Comparison of ENCODE assay signal across 19 cellular contexts in genomic region chr1:109495738-109496137, GRCh38. TPM values are rescaled to one million over a fixed set of nuclear protein-coding genes. Genes with fewer than 3 reads are reported as not detected.
A peak's percentile ranks its signal among the peaks of the same experiment; 100 is the strongest.
DNase-seq lines count a peak whose midpoint lies in the region; ATAC-seq and TF ChIP-seq lines count a peak whose summit lies in the region.
"Had no signal": no experiment of that assay in that cellular context is flagged by ENCODE, and none has a peak within 500 bp of the region (broad histone marks: within the 10 kb centered on the region; RNA-seq: fewer than 3 reads in every experiment).

No MANE protein-coding gene starts in this region.

- no peak overlapping the region for H3K27ac ChIP-seq in BLaER1 treated with 17β-estradiol and CSF1 and Interleukin-3, amounts not matched to agents 10 nM and 100 nM
- H3K27ac ChIP-seq in CD8-positive, alpha-beta memory T cell (ENCODE audit: low read depth, low read length): no peak overlapping the region
- H3K27ac ChIP-seq in naive thymus-derived CD4-positive, alpha-beta T cell (ENCODE audit: low read depth, low read length): peak overlapping the region; percentile 30
- no peak overlapping the region for H3K27ac ChIP-seq in WERI-Rb-1
- H3K27ac ChIP-seq: sigmoid colon, uterus had no signal

- H3K27me3 ChIP-seq in BLaER1 treated with 17β-estradiol and CSF1 and Interleukin-3, amounts not matched to agents 10 nM and 100 nM: no peaks in the 10 kb centered on the region
- no peaks in the 10 kb centered on the region for H3K27me3 ChIP-seq in CD8-positive, alpha-beta memory T cell (ENCODE audit: insufficient read depth, low read length, poor library complexity, severe bottlenecking)
- no peaks in the 10 kb centered on the region for H3K27me3 ChIP-seq in naive thymus-derived CD4-positive, alpha-beta T cell (ENCODE audit: control insufficient read depth in 2 of 2, insufficient read depth in 2 of 2, low read length in 2 of 2)
- H3K27me3 ChIP-seq in WERI-Rb-1 (ENCODE audit: insufficient read depth, low read depth, severe bottlenecking): no peaks in the 10 kb centered on the region
- H3K27me3 ChIP-seq: sigmoid colon, uterus had no signal

- no peaks in the 10 kb centered on the region for H3K9me3 ChIP-seq in BLaER1 treated with 17β-estradiol and CSF1 and Interleukin-3, amounts not matched to agents 10 nM and 100 nM (replicated peaks in 1 of 11)
- no peaks in the 10 kb centered on the region for H3K9me3 ChIP-seq in CD8-positive, alpha-beta memory T cell (ENCODE audit: low read length)
- H3K9me3 ChIP-seq in naive thymus-derived CD4-positive, alpha-beta T cell (ENCODE audit: control insufficient read depth in 2 of 3, low read length in 3 of 3): no peaks in the 10 kb centered on the region
- no peaks in the 10 kb centered on the region for H3K9me3 ChIP-seq in WERI-Rb-1 (ENCODE audit: severe bottlenecking)
- H3K9me3 ChIP-seq: sigmoid colon, uterus had no signal

- no peaks in the 10 kb centered on the region for H3K27me3 Mint-ChIP-seq in CD8-positive, alpha-beta memory T cell
- no peaks in the 10 kb centered on the region for H3K27me3 Mint-ChIP-seq in naive thymus-derived CD4-positive, alpha-beta T cell

- intact Hi-C loops in naive thymus-derived CD4-positive, alpha-beta T cell (cut with micrococcal nuclease): loop anchor here in 1 of 2 donors (2.0 kb wide), 2 partner anchors 125 to 539 kb away; partner anchors contain the start of gene STRIP1

- peaks cover 65 to 83% (median 75%) of the 10 kb centered on the region in 10 experiments for H3K4me1 ChIP-seq in BLaER1 treated with 17β-estradiol and CSF1 and Interleukin-3, amounts not matched to agents 10 nM and 100 nM
- H3K4me1 ChIP-seq in CD8-positive, alpha-beta memory T cell (ENCODE audit: insufficient read depth, low read length): peaks cover 71% of the 10 kb centered on the region
- peaks cover 48 to 72% of the 10 kb centered on the region in 2 donors for H3K4me1 ChIP-seq in naive thymus-derived CD4-positive, alpha-beta T cell (ENCODE audit: control insufficient read depth in 2 of 2, insufficient read depth in 2 of 2, low read length in 2 of 2)

- H3K4me2 ChIP-seq in BLaER1 treated with 17β-estradiol and CSF1 and Interleukin-3, amounts not matched to agents 10 nM and 100 nM: peak overlapping the region; percentile 68 to 98 (median 87); a peak in 17 of 22 replicates

- peak overlapping the region in 4 of 11 experiments; percentile 18 to 86 (median 68); a peak in 5 of 22 replicates for H3K9ac ChIP-seq in BLaER1 treated with 17β-estradiol and CSF1 and Interleukin-3, amounts not matched to agents 10 nM and 100 nM

- CTCF ChIA-PET in CD8-positive, alpha-beta memory T cell (lab: Charles Lee): interaction anchor here (0.9 to 32.5 kb wide), 4 partner anchors 12 to 38 kb away, joined by 3 to 1339 read pairs (median 203); partner anchors contain the start of genes AMIGO1, ATXN7L2 and GPR61
- CTCF ChIA-PET in naive thymus-derived CD4-positive, alpha-beta T cell (lab: Charles Lee): interaction anchor here (21.7 to 32.6 kb wide), 3 partner anchors 3 to 41 kb away, joined by 417 to 1240 read pairs (median 417); partner anchors contain the start of genes AMIGO1, ATXN7L2, CYB561D1 and GPR61

- H4K20me1 ChIP-seq in BLaER1 treated with 17β-estradiol and CSF1 and Interleukin-3, amounts not matched to agents 10 nM and 100 nM: peaks cover 9 to 83% (median 61%) of the 10 kb centered on the region in 11 experiments; a peak in 19 of 22 replicates

- no peak for ATAC-seq in activated naive CD4-positive, alpha-beta T cell treated with anti-CD3 and anti-CD28 coated beads, Interleukin-2, amount 50 U/mL, for 72 hours
- no peak for ATAC-seq in naive thymus-derived CD4-positive, alpha-beta T cell
- ATAC-seq in GM19397 (IDR thresholded peaks at IDR 0.05; ENCODE audit: unreplicated experiment): no peak
- ATAC-seq: activated CD4-positive, CD25-positive, alpha-beta regulatory T cell treated with anti-CD3 and anti-CD28 coated beads, Interleukin-2, amount 50 U/mL, for 24 hours; HepG2 had no signal

- H3K36me3 ChIP-seq in BLaER1 treated with 17β-estradiol and CSF1 and Interleukin-3, amounts not matched to agents 10 nM and 100 nM: peaks cover 34 to 79% (median 56%) of the 10 kb centered on the region in 11 experiments
- peaks cover 32% of the 10 kb centered on the region for H3K36me3 ChIP-seq in CD8-positive, alpha-beta memory T cell (ENCODE audit: insufficient read depth, low read length)
- peaks cover 0 to 29% (median 0%) of the 10 kb centered on the region in 3 experiments for H3K36me3 ChIP-seq in naive thymus-derived CD4-positive, alpha-beta T cell (ENCODE audit: control insufficient read depth in 2 of 3, insufficient read depth in 3 of 3, low read length in 3 of 3)
- H3K36me3 ChIP-seq in WERI-Rb-1: peaks cover 31% of the 10 kb centered on the region
- H3K36me3 ChIP-seq: uterus had no signal

- H3K27ac Mint-ChIP-seq in CD8-positive, alpha-beta memory T cell: peak overlapping the region in 5 of 8 donors; percentile 24 to 95 (median 87)
- H3K27ac Mint-ChIP-seq in activated naive CD4-positive, alpha-beta T cell treated with anti-CD3 and anti-CD28 coated beads, Interleukin-2, amount 50 U/mL, for 72 hours: peak overlapping the region; percentile 67 to 88
- H3K27ac Mint-ChIP-seq in naive thymus-derived CD4-positive, alpha-beta T cell: peak overlapping the region in 7 of 9 donors; percentile 28 to 98 (median 92)

- peak overlapping the region; percentile 46 to 98 (median 95) for H3K4me3 Mint-ChIP-seq in CD8-positive, alpha-beta memory T cell
- peak overlapping the region; percentile 90 to 98 (median 94) for H3K4me3 Mint-ChIP-seq in naive thymus-derived CD4-positive, alpha-beta T cell

- peaks cover 53 to 76% (median 65%) of the 10 kb centered on the region in 3 donors for H3K4me1 Mint-ChIP-seq in CD8-positive, alpha-beta memory T cell
- H3K4me1 Mint-ChIP-seq in naive thymus-derived CD4-positive, alpha-beta T cell: peaks cover 52 to 72% (median 66%) of the 10 kb centered on the region in 7 donors

- no peak for DNase-seq in CD8-positive, alpha-beta memory T cell
- DNase-seq in activated naive CD4-positive, alpha-beta T cell treated with anti-CD3 and anti-CD28 coated beads, Interleukin-2, amount 50 U/mL, for 72 hours (ENCODE audit: low spot score in 2 of 2): no peak
- DNase-seq in naive thymus-derived CD4-positive, alpha-beta T cell: no peak
- no peak for DNase-seq in HK-2 (ENCODE audit: unreplicated experiment)
- DNase-seq in WERI-Rb-1: no peak
- DNase-seq: activated gamma-delta T cell treated with Interleukin-2 at 50 U/mL for 16 hours; DMS79 treated with DMSO at 0.1 percent for 48 hours; mammary epithelial cell; NCI-H2107; NCI-H748 treated with DMSO at 0.1 percent for 48 hours; nucleus accumbens; sigmoid colon; stimulated activated CD4-positive, alpha-beta T cell treated with anti-CD3 and anti-CD28 coated beads, Interleukin-4, amount 100 ng/mL, for 4 hours; uterus had no signal

- H3K9me3 Mint-ChIP-seq in CD8-positive, alpha-beta memory T cell: no peaks in the 10 kb centered on the region
- H3K9me3 Mint-ChIP-seq in activated naive CD4-positive, alpha-beta T cell treated with anti-CD3 and anti-CD28 coated beads, Interleukin-2, amount 50 U/mL, for 72 hours: no peaks in the 10 kb centered on the region
- H3K9me3 Mint-ChIP-seq in naive thymus-derived CD4-positive, alpha-beta T cell: no peaks in the 10 kb centered on the region

- TF ChIP-seq CTCF in WERI-Rb-1 (IDR thresholded peaks at IDR 0.05; ENCODE audit: low read depth, low read length): no peak

- POLR2A ChIA-PET in CD8-positive, alpha-beta memory T cell (lab: Charles Lee): no interaction called here
- POLR2A ChIA-PET in naive thymus-derived CD4-positive, alpha-beta T cell (lab: Charles Lee): interaction anchor here (0.7 to 29.8 kb wide), 4 partner anchors 1 to 96 kb away, joined by 3 to 520 read pairs (median 478); partner anchors contain the start of genes AMIGO1, ATXN7L2 and CYB561D1

- peaks cover 5 to 50% (median 9%) of the 10 kb centered on the region in 3 donors for H3K36me3 Mint-ChIP-seq in CD8-positive, alpha-beta memory T cell
- peaks cover 7 to 17% of the 10 kb centered on the region in 2 donors for H3K36me3 Mint-ChIP-seq in activated naive CD4-positive, alpha-beta T cell treated with anti-CD3 and anti-CD28 coated beads, Interleukin-2, amount 50 U/mL, for 72 hours
- H3K36me3 Mint-ChIP-seq in naive thymus-derived CD4-positive, alpha-beta T cell: peaks cover 9 to 26% (median 11%) of the 10 kb centered on the region in 5 donors

- no peak overlapping the region for H3K4me3 ChIP-seq in BLaER1 treated with 17β-estradiol and CSF1 and Interleukin-3, amounts not matched to agents 10 nM and 100 nM
- H3K4me3 ChIP-seq in CD8-positive, alpha-beta memory T cell (ENCODE audit: low read length): peak overlapping the region; percentile 87
- no peak overlapping the region for H3K4me3 ChIP-seq in naive thymus-derived CD4-positive, alpha-beta T cell (ENCODE audit: low read length)
- no peak overlapping the region for H3K4me3 ChIP-seq in WERI-Rb-1 (ENCODE audit: low read depth, low read length)
- H3K4me3 ChIP-seq: sigmoid colon, uterus had no signal

RNA-seq across cellular contexts. Expression of gene CYB561D1, which starts 1.8 kb away (rescaled TPM):
- total RNA-seq in CD8-positive, alpha-beta memory T cell: 10 to 100 TPM in 1 of 2 experiments, 1 to 10 TPM in 1; 9.9 to 10.6 TPM
- polyA plus RNA-seq in CD8-positive, alpha-beta memory T cell: 15.4 TPM
- 10 to 100 TPM; 11.3 to 14.9 TPM for total RNA-seq in activated naive CD4-positive, alpha-beta T cell treated with anti-CD3 and anti-CD28 coated beads, Interleukin-2, amount 50 U/mL, for 72 hours
- total RNA-seq in naive thymus-derived CD4-positive, alpha-beta T cell: 10 to 100 TPM; 19.6 to 41.5 (median 24.1) TPM
- 10 to 100 TPM; 13.5 to 25.3 TPM for polyA plus RNA-seq in naive thymus-derived CD4-positive, alpha-beta T cell

RNA-seq across cellular contexts. Expression of gene ATXN7L2, which starts 12.0 kb away (rescaled TPM):
- 10 to 100 TPM; 14.6 to 15.3 TPM for total RNA-seq in CD8-positive, alpha-beta memory T cell
- polyA plus RNA-seq in CD8-positive, alpha-beta memory T cell: 8.7 TPM
- 10 to 100 TPM; 11.5 to 21.9 TPM for total RNA-seq in activated naive CD4-positive, alpha-beta T cell treated with anti-CD3 and anti-CD28 coated beads, Interleukin-2, amount 50 U/mL, for 72 hours
- 10 to 100 TPM; 10.5 to 12.8 (median 11.7) TPM for total RNA-seq in naive thymus-derived CD4-positive, alpha-beta T cell
- 10 to 100 TPM in 1 of 2 donors, 1 to 10 TPM in 1; 4.9 to 15.2 TPM for polyA plus RNA-seq in naive thymus-derived CD4-positive, alpha-beta T cell

RNA-seq across cellular contexts. Expression of gene AMIGO1, which starts 13.8 kb away (rescaled TPM):
- 1 to 10 TPM; 4.0 to 4.9 TPM for total RNA-seq in CD8-positive, alpha-beta memory T cell
- polyA plus RNA-seq in CD8-positive, alpha-beta memory T cell: 20.2 TPM
- total RNA-seq in activated naive CD4-positive, alpha-beta T cell treated with anti-CD3 and anti-CD28 coated beads, Interleukin-2, amount 50 U/mL, for 72 hours: 1 to 10 TPM in 1 of 2 donors, under 1 TPM in 1; 0.97 to 1.3 TPM
- total RNA-seq in naive thymus-derived CD4-positive, alpha-beta T cell: 10 to 100 TPM in 3 of 5 experiments, 1 to 10 TPM in 2; 2.9 to 42.2 (median 17.7) TPM
- 10 to 100 TPM; 17.4 to 36.2 TPM for polyA plus RNA-seq in naive thymus-derived CD4-positive, alpha-beta T cell

RNA-seq across cellular contexts. Expression of gene SYPL2, which starts 29.4 kb away (rescaled TPM):
- under 1 TPM in 1 of 2 experiments, not detected in 1; 0.07 TPM for total RNA-seq in CD8-positive, alpha-beta memory T cell
- 0.07 TPM for polyA plus RNA-seq in CD8-positive, alpha-beta memory T cell
- total RNA-seq in activated naive CD4-positive, alpha-beta T cell treated with anti-CD3 and anti-CD28 coated beads, Interleukin-2, amount 50 U/mL, for 72 hours: under 1 TPM in 1 of 2 donors, not detected in 1; 0.09 TPM
- not detected for total RNA-seq in naive thymus-derived CD4-positive, alpha-beta T cell
- under 1 TPM in 1 of 2 donors, not detected in 1; 0.43 TPM for polyA plus RNA-seq in naive thymus-derived CD4-positive, alpha-beta T cell
- total RNA-seq: mammary epithelial cell had no signal

RNA-seq across cellular contexts. Expression of gene GPR61, which starts 43.9 kb away (rescaled TPM):
- under 1 TPM in 1 of 2 experiments, not detected in 1; 0.39 TPM for total RNA-seq in CD8-positive, alpha-beta memory T cell
- not detected for polyA plus RNA-seq in CD8-positive, alpha-beta memory T cell
- total RNA-seq in activated naive CD4-positive, alpha-beta T cell treated with anti-CD3 and anti-CD28 coated beads, Interleukin-2, amount 50 U/mL, for 72 hours: under 1 TPM in 1 of 2 donors, not detected in 1; 0.57 TPM
- total RNA-seq in naive thymus-derived CD4-positive, alpha-beta T cell: under 1 TPM; 0.05 to 0.58 (median 0.42) TPM
- under 1 TPM in 1 of 2 donors, not detected in 1; 0.45 TPM for polyA plus RNA-seq in naive thymus-derived CD4-positive, alpha-beta T cell
- total RNA-seq: HepG2 had no signal
- polyA plus RNA-seq: BJ, HepG2, mammary epithelial cell had no signal
